ENCODE assay signal across 8 cellular contexts in genomic region chr12:109715310-109716091, GRCh38. TPM values are rescaled to one million over a fixed set of nuclear protein-coding genes. Genes with fewer than 3 reads are reported as not detected.
DNase-seq lines count a peak whose midpoint lies in the region; ATAC-seq, FAIRE-seq and TF ChIP-seq lines count a peak whose summit lies in the region.

No MANE protein-coding gene starts in this region.

- intact Hi-C loops in OCI-LY7 (cut with micrococcal nuclease; ENCODE audit: unreplicated experiment) (loop anchor here (2.0 kb wide), 1 partner anchor 119 kb away; no protein-coding TSS in a partner anchor), heart right ventricle (cut with DNase I) (loop anchor here in 7 of 10 donors (2.0 to 10.0 kb wide), 6 partner anchors 57 to 197 kb away; no protein-coding TSS in a partner anchor), spleen (cut with DNase I; ENCODE audit: low total_unique reads) (loop anchor here (10.0 kb wide), 2 partner anchors 59 to 121 kb away; no protein-coding TSS in a partner anchor)

- no peak for FAIRE-seq in urothelium cell line (lab: Jason Lieb, UNC)

- H3K27ac ChIP-seq in OCI-LY7 (ENCODE audit: low read depth, low read length, poor library complexity, severe bottlenecking) (no peak overlapping the region), heart right ventricle (peak overlapping the region in 9 of 10 donors; percentile 40 to 85 (median 73)), spleen (peak overlapping the region in 4 of 8 donors; percentile 66 to 79 (median 72))

- H2AFZ ChIP-seq in OCI-LY7 (ENCODE audit: low read length): no peak overlapping the region

- H3K27me3 ChIP-seq in heart right ventricle: peaks cover 0 to 76% (median 18%) of the 10 kb centered on the region in 7 donors
- peaks cover 0 to 86% (median 27%) of the 10 kb centered on the region in 7 donors for H3K27me3 ChIP-seq in spleen (replicated peaks in 1 of 7)

- POLR2A ChIA-PET in OCI-LY7 (lab: Charles Lee): no interaction called here

- no peaks in the 10 kb centered on the region for H3K9me2 ChIP-seq in OCI-LY7 (ENCODE audit: insufficient read depth, low read length)

- no peaks in the 10 kb centered on the region for H3K79me2 ChIP-seq in OCI-LY7 (ENCODE audit: insufficient read depth, low read depth, low read length)

- H3K27ac Mint-ChIP-seq in T-helper 17 cell: no peak overlapping the region

- ATAC-seq in heart right ventricle: no peak
- no peak for ATAC-seq in T-helper 17 cell

- H3K4me1 ChIP-seq in OCI-LY7 (ENCODE audit: insufficient read depth, low read length, poor library complexity, severe bottlenecking) (peaks cover 13% of the 10 kb centered on the region), heart right ventricle (peaks cover 7 to 78% (median 51%) of the 10 kb centered on the region in 9 donors), spleen (peaks cover 10 to 78% (median 41%) of the 10 kb centered on the region in 6 donors)

- H4K20me1 ChIP-seq in OCI-LY7 (ENCODE audit: insufficient read depth, low read length): no peaks in the 10 kb centered on the region

- TF ChIP-seq POLR2A in spleen (IDR thresholded peaks at IDR 0.05): no peak

- no peak overlapping the region for H3K4me3 ChIP-seq in OCI-LY7 (ENCODE audit: low read depth, low read length, poor library complexity, severe bottlenecking)
- peak overlapping the region in 7 of 10 donors; percentile 68 to 74 (median 70) for H3K4me3 ChIP-seq in heart right ventricle
- peak overlapping the region; percentile 4 to 95 (median 90) for H3K4me3 ChIP-seq in spleen

- H3K4me3 Mint-ChIP-seq in T-helper 17 cell: no peak overlapping the region

- BruUV-seq in OCI-LY7 (replicated peaks; lab: Mats Ljungman, UMichigan): no TSS peak

- CTCF ChIA-PET in OCI-LY7 (lab: Charles Lee; ENCODE audit: unreplicated experiment): no interaction called here

- 59 to 61% methylated on average over 19 of the region's 19 CpGs for WGBS in heart right ventricle, 2 donors
- 47 to 58% (median 53%) methylated on average over 13 to 19 of the region's 19 CpGs for WGBS in spleen, 5 donors

- no peaks in the 10 kb centered on the region for H3K36me3 Mint-ChIP-seq in T-helper 17 cell (ENCODE audit: low read depth)

- TF ChIP-seq CTCF in OCI-LY7 (conservative IDR thresholded peaks at IDR 0.05; ENCODE audit: low read length) (no peak), heart right ventricle (IDR thresholded peaks at IDR 0.05) (no peak), spleen (IDR thresholded peaks at IDR 0.05 in 8 of 11, conservative IDR thresholded peaks at IDR 0.05 in 3 of 11) (no peak)

- no peaks in the 10 kb centered on the region for H3K9me3 ChIP-seq in OCI-LY7 (ENCODE audit: low read length)
- H3K9me3 ChIP-seq in heart right ventricle: no peaks in the 10 kb centered on the region
- no peaks in the 10 kb centered on the region for H3K9me3 ChIP-seq in spleen
- H3K9me3 ChIP-seq in T-helper 17 cell (ENCODE audit: control insufficient read depth, low read length, poor library complexity, severe bottlenecking): no peaks in the 10 kb centered on the region

- no peaks in the 10 kb centered on the region for H3K36me3 ChIP-seq in OCI-LY7 (ENCODE audit: insufficient read depth, low read length)
- no peaks in the 10 kb centered on the region for H3K36me3 ChIP-seq in heart right ventricle
- H3K36me3 ChIP-seq in spleen: no peaks in the 10 kb centered on the region

- DNase-seq in NCI-H2227 (lab: John Stamatoyannopoulos, UW; ENCODE audit: unreplicated experiment): peak; percentile 67
- DNase-seq in NCI-H2227 treated with DMSO at 0.1 percent for 48 hours (lab: John Stamatoyannopoulos, UW): no peak
- DNase-seq in OCI-LY7 (ENCODE audit: low spot score): no peak
- DNase-seq in heart right ventricle: peak in 1 of 2 donors; percentile 51
- no peak for DNase-seq in spleen
- DNase-seq in T-helper 17 cell: no peak
- DNase-seq in urothelium cell line (ENCODE audit: low spot score): no peak
- DNase-seq in HT-29 (ENCODE audit: low spot score): no peak

- H3K4me1 Mint-ChIP-seq in T-helper 17 cell: peaks cover 2% of the 10 kb centered on the region

- H3K27me3 Mint-ChIP-seq in T-helper 17 cell: peaks cover 41% of the 10 kb centered on the region

- H3K4me2 ChIP-seq in OCI-LY7 (ENCODE audit: low read length): peak overlapping the region; percentile 71

RNA-seq across cellular contexts. Expression of gene FAM222A, which starts 1.9 kb away (rescaled TPM):
- total RNA-seq in OCI-LY7 (2014; rRNA removed; shearing (Covaris generic)): 0.33 and 0.98 TPM in 2 replicates
- total RNA-seq in OCI-LY7 (2022) (1.8 and 2.4 TPM in 2 replicates), heart right ventricle (10 to 100 TPM in 5 of 10 donors, 1 to 10 TPM in 5; 3.4 to 26.0 (median 8.6) TPM), spleen (10 to 100 TPM; 13.9 to 30.7 (median 21.5) TPM), T-helper 17 cell (1 to 10 TPM; 1.3 to 2.0 TPM)
- polyA plus RNA-seq in heart right ventricle (1 to 10 TPM; 2.7 to 6.2 TPM), spleen (1 to 10 TPM; 1.3 to 5.2 (median 2.1) TPM)
- 4.8 and 5.1 TPM in 2 replicates for total RNA-seq in HT-29 (2014; rRNA removed; shearing (Covaris generic))
